ENCODE assay signal across 21 cellular contexts in the genomic region with DNA sequence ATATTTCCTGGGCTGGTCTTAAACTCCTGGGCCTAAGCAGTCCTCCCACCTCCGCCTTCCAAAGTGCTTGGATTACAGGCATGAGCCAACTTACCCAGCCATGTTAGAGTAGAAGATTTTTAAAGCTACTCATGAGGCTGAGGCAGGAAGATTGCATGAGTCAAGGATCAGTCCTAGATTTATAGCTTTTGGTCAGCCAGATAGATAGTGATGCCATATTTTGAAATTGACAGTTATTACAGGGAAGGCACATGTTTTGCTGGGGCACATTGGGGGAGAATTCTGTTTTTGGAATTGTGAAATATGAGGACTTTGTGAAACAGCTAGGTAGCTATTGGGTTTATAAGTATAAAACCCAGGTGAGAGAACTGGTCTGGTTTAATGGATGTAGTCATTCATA.
"Had no signal": no experiment of that assay in that cellular context is flagged by ENCODE, and none has a peak within 500 bp of the region (broad histone marks: within the 10 kb centered on the region; RNA-seq: fewer than 3 reads in every experiment).

No MANE protein-coding gene starts in this region.

- H3K27me3 Mint-ChIP-seq: stimulated activated naive B cell treated with anti-CD40 and anti-IgM and Interleukin-4, amounts not matched to agents 10 μg/mL and 1 μg/mL and 100 μg/mL, for 72 hours; stimulated activated naive CD8-positive, alpha-beta T cell treated with anti-CD3 and anti-CD28 coated beads, Interleukin-15, amount 100 ng/mL, for 72 hours had no signal

- H3K27me3 ChIP-seq: esophagus squamous epithelium, heart left ventricle, transverse colon had no signal

- DNase-seq: effector memory CD4-positive, alpha-beta T cell; esophagus squamous epithelium; foreskin melanocyte; heart left ventricle; hippocampal formation; left colon; left ventricle myocardium superior; mesenchymal stem cell; midbrain; retina; stimulated activated CD4-positive, alpha-beta T cell treated with anti-CD3 and anti-CD28 coated beads, Interleukin-2, amount 100 ng/mL, for 24 hours; stimulated activated CD4-positive, alpha-beta T cell treated with anti-CD3 and anti-CD28 coated beads, Interleukin-4, amount 100 ng/mL, for 4 hours; stimulated activated naive B cell treated with anti-CD40 and anti-IgM and Interleukin-4, amounts not matched to agents 10 μg/mL and 1 μg/mL and 100 μg/mL, for 72 hours; stimulated activated naive CD8-positive, alpha-beta T cell treated with anti-CD3 and anti-CD28 coated beads, Interleukin-15, amount 100 ng/mL, for 72 hours; transverse colon had no signal

- H3K27ac Mint-ChIP-seq: nephron; stimulated activated naive B cell treated with anti-CD40 and anti-IgM and Interleukin-4, amounts not matched to agents 10 μg/mL and 1 μg/mL and 100 μg/mL, for 72 hours had no signal

- H3K4me1 Mint-ChIP-seq: nephron; stimulated activated naive CD8-positive, alpha-beta T cell treated with anti-CD3 and anti-CD28 coated beads, Interleukin-15, amount 100 ng/mL, for 72 hours had no signal

- H3K4me1 ChIP-seq: esophagus squamous epithelium, parathyroid adenoma, prostate gland, transverse colon had no signal

- H3K27ac ChIP-seq: epithelial cell of prostate, esophagus squamous epithelium, heart left ventricle, parathyroid adenoma, prostate gland, thoracic aorta, transverse colon had no signal

- ATAC-seq: heart left ventricle; left colon; left ventricle myocardium superior; sciatic nerve; stimulated activated naive B cell treated with anti-CD40 and anti-IgM and Interleukin-4, amounts not matched to agents 10 μg/mL and 1 μg/mL and 100 μg/mL, for 72 hours; stimulated activated naive CD8-positive, alpha-beta T cell treated with anti-CD3 and anti-CD28 coated beads, Interleukin-15, amount 100 ng/mL, for 72 hours had no signal

- H3K4me3 Mint-ChIP-seq: nephron; stimulated activated naive B cell treated with anti-CD40 and anti-IgM and Interleukin-4, amounts not matched to agents 10 μg/mL and 1 μg/mL and 100 μg/mL, for 72 hours; stimulated activated naive CD8-positive, alpha-beta T cell treated with anti-CD3 and anti-CD28 coated beads, Interleukin-15, amount 100 ng/mL, for 72 hours had no signal
